In the genomic region with DNA sequence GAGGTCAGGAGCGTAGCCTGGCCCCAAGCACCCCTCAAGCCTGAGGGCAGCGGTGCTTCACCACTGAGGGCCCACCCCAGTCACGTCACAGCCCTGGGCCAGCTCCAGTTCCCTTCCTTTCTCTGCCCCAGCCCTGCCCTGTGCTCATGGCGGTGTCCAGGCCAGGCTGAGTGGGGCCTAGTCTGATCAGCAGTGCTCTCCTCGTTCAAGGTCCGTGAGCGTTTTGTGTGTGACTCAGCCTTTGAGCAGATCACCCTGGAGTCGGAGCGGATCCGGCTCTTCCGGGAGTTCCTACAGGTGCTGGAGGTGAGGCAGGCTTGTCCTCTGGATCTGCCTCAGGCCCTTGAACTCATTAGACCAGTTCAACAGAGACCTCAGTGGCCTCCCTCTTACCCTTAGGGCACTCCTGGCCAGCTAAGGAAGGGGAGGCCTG, we compare ENCODE assay signal across 24 cellular contexts. TPM values are rescaled to one million over a fixed set of nuclear protein-coding genes. Genes with fewer than 3 reads are reported as not detected.
DNase-seq lines count a peak whose midpoint lies in the region; ATAC-seq, FAIRE-seq and TF ChIP-seq lines count a peak whose summit lies in the region.
"Had no signal": no experiment of that assay in that cellular context is flagged by ENCODE, and none has a peak within 500 bp of the region (broad histone marks: within the 10 kb centered on the region; RNA-seq: fewer than 3 reads in every experiment).

No MANE protein-coding gene starts in this region.

- POLR2A ChIA-PET in MCF 10A (lab: Yijun Ruan, JAX), result interaction anchor here (1.0 kb wide), 1 partner anchor 17 kb away, joined by 3 read pairs; no protein-coding TSS in a partner anchor

- no peak for FAIRE-seq in bronchial epithelial cell (lab: Jason Lieb, UNC)
- FAIRE-seq in keratinocyte (lab: Jason Lieb, UNC), result no peak
- FAIRE-seq: astrocyte had no signal

- H2AFZ ChIP-seq in keratinocyte (ENCODE audit: control insufficient read depth, low read length), result no peak overlapping the region

- DNase-seq in breast epithelium (ENCODE audit: low spot score in 2 of 2) (no peak), MCF 10A (ENCODE audit: unreplicated experiment) (no peak), bronchial epithelial cell (ENCODE audit: low read depth) (peak; percentile 39), keratinocyte (ENCODE audit: low read depth, low spot score) (no peak), suprapubic skin (ENCODE audit: low spot score in 2 of 2) (no peak), OCI-M1 (lab: John Stamatoyannopoulos, UW) (no peak)
- no peak for DNase-seq in effector CD4-positive, alpha-beta T cell
- DNase-seq: activated CD4-positive, CD25-positive, alpha-beta regulatory T cell treated with anti-CD3 and anti-CD28 coated beads, Interleukin-2, amount 50 U/mL, for 72 hours; activated T-cell treated with anti-CD3 and anti-CD28 coated beads, Interleukin-2, amount 50 U/mL, for 48 hours; C1 segment of cervical spinal cord; cerebellar nuclear complex; effector CD8-positive, alpha-beta T cell; kidney glomerular epithelial cell; MV-4-11; NCI-H1694; NCI-H2171 treated with DMSO at 0.1 percent for 48 hours; NCI-H526 treated with DMSO at 0.1 percent for 48 hours; occipital lobe; upper lobe of right lung had no signal

- no peak overlapping the region for H3K27ac Mint-ChIP-seq in MCF 10A (ENCODE audit: low read depth, unreplicated experiment)
- H3K27ac Mint-ChIP-seq: activated naive CD4-positive, alpha-beta T cell treated with anti-CD3 and anti-CD28 coated beads, Interleukin-2, amount 50 U/mL, for 24 hours had no signal

- H3K27ac ChIP-seq in breast epithelium, result peak overlapping the region; percentile 79 to 89
- H3K27ac ChIP-seq in keratinocyte (ENCODE audit: control insufficient read depth, insufficient read depth, low read length), result peak overlapping the region; percentile 40
- peak overlapping the region; percentile 30 for H3K27ac ChIP-seq in suprapubic skin
- H3K27ac ChIP-seq: upper lobe of right lung had no signal

- H3K9ac ChIP-seq in keratinocyte (ENCODE audit: control insufficient read depth, extremely low read depth, insufficient read depth, low read length), result peak overlapping the region; percentile 24

- TF ChIP-seq CTCF in breast epithelium (IDR thresholded peaks at IDR 0.05) (no peak), MCF 10A (IDR thresholded peaks at IDR 0.05; ENCODE audit: unreplicated experiment) (no peak), bronchial epithelial cell (IDR thresholded peaks at IDR 0.05; ENCODE audit: insufficient read depth, low read length, severe bottlenecking) (no peak), keratinocyte (optimal IDR thresholded peaks at IDR 0.05 in 1 of 3, IDR thresholded peaks at IDR 0.05 in 1 of 3, conservative IDR thresholded peaks at IDR 0.05 in 1 of 3; ENCODE audit: extremely low read depth in 1 of 3, insufficient read depth in 2 of 3, low read length in 3 of 3) (no peak), suprapubic skin (IDR thresholded peaks at IDR 0.05) (no peak)

- H3K36me3 ChIP-seq in breast epithelium, result no peaks in the 10 kb centered on the region
- H3K36me3 ChIP-seq in bronchial epithelial cell (ENCODE audit: control insufficient read depth, insufficient read depth, low read length), result peaks cover 6% of the 10 kb centered on the region
- H3K36me3 ChIP-seq in keratinocyte (ENCODE audit: control insufficient read depth in 2 of 2, extremely low read depth in 1 of 2, insufficient read depth in 2 of 2, low read length in 2 of 2), result peaks cover 26 to 45% of the 10 kb centered on the region in 2 experiments
- H3K36me3 ChIP-seq in suprapubic skin, result peaks cover 45% of the 10 kb centered on the region

- H3K4me2 ChIP-seq in keratinocyte (ENCODE audit: control insufficient read depth, extremely low read depth, insufficient read depth, low read depth, low read length), result no peak overlapping the region

- H3K4me1 Mint-ChIP-seq in MCF 10A (ENCODE audit: insufficient read depth, unreplicated experiment), result peaks cover 13% of the 10 kb centered on the region

- intact Hi-C loops in breast epithelium (cut with DNase I; ENCODE audit: low total_unique reads) (loop anchor here (5.0 kb wide), 1 partner anchor 65 kb away; a partner anchor contains a TSS), MCF 10A (cut with micrococcal nuclease) (loop anchor here (5.0 kb wide), 1 partner anchor 110 kb away; no protein-coding TSS in a partner anchor)

- 79% methylated on average over 2 of the region's 11 CpGs for WGBS in suprapubic skin

- no TSS peak for BruUV-seq in MCF 10A (replicated peaks; lab: Mats Ljungman, UMichigan)

- no peaks in the 10 kb centered on the region for H3K4me1 ChIP-seq in breast epithelium
- H3K4me1 ChIP-seq in keratinocyte (ENCODE audit: control insufficient read depth, extremely low read depth, insufficient read depth, low read length), result peaks cover 15% of the 10 kb centered on the region
- H3K4me1 ChIP-seq in suprapubic skin, result peaks cover 10% of the 10 kb centered on the region
- H3K4me1 ChIP-seq: HAP-1 had no signal

- H3K9me1 ChIP-seq in keratinocyte (ENCODE audit: control insufficient read depth, extremely low read depth, insufficient read depth, low read length), result no peaks in the 10 kb centered on the region

- TF ChIP-seq POLR2A in breast epithelium (IDR thresholded peaks at IDR 0.05), result no peak
- no peak for TF ChIP-seq POLR2A in suprapubic skin (IDR thresholded peaks at IDR 0.05)

- peaks cover 15% of the 10 kb centered on the region for H3K36me3 Mint-ChIP-seq in MCF 10A (ENCODE audit: insufficient read depth, unreplicated experiment)
- H3K36me3 Mint-ChIP-seq: activated naive CD4-positive, alpha-beta T cell treated with anti-CD3 and anti-CD28 coated beads, Interleukin-2, amount 50 U/mL, for 24 hours had no signal

- dilution Hi-C loops in keratinocyte (cut with MboI; ENCODE audit: extremely low pct_ligation_motif_present, low sequenced_read_pairs), result no loop called here

- no peaks in the 10 kb centered on the region for H3K9me3 Mint-ChIP-seq in MCF 10A (ENCODE audit: unreplicated experiment)
- H3K9me3 Mint-ChIP-seq: activated naive CD4-positive, alpha-beta T cell treated with anti-CD3 and anti-CD28 coated beads, Interleukin-2, amount 50 U/mL, for 24 hours had no signal

- no peaks in the 10 kb centered on the region for H3K27me3 Mint-ChIP-seq in MCF 10A (ENCODE audit: insufficient read depth, unreplicated experiment)
- H3K27me3 Mint-ChIP-seq: activated naive CD4-positive, alpha-beta T cell treated with anti-CD3 and anti-CD28 coated beads, Interleukin-2, amount 50 U/mL, for 24 hours had no signal

- TF ChIP-seq EP300 in suprapubic skin (IDR thresholded peaks at IDR 0.05), result no peak

- CTCF ChIA-PET in MCF 10A (lab: Yijun Ruan, JAX), result interaction anchor here (1.2 to 1.9 kb wide), 3 partner anchors 20 to 137 kb away, joined by 3 to 7 read pairs (median 5); a partner anchor contains a TSS

- H3K4me3 ChIP-seq in breast epithelium (no peak overlapping the region), bronchial epithelial cell (ENCODE audit: low read depth, low read length) (no peak overlapping the region), keratinocyte (ENCODE audit: control insufficient read depth in 2 of 3, extremely low read depth in 1 of 3, insufficient read depth in 2 of 3, low read depth in 1 of 3, low read length in 3 of 3) (no peak overlapping the region), suprapubic skin (no peak overlapping the region)
- H3K4me3 ChIP-seq: HAP-1, upper lobe of right lung had no signal

- no peaks in the 10 kb centered on the region for H3K79me2 ChIP-seq in keratinocyte (ENCODE audit: control insufficient read depth, insufficient read depth, low read length)

- no peak overlapping the region for H3K4me3 Mint-ChIP-seq in MCF 10A (ENCODE audit: unreplicated experiment)
- H3K4me3 Mint-ChIP-seq: activated naive CD4-positive, alpha-beta T cell treated with anti-CD3 and anti-CD28 coated beads, Interleukin-2, amount 50 U/mL, for 24 hours had no signal

- H3K27me3 ChIP-seq in breast epithelium (no peaks in the 10 kb centered on the region), bronchial epithelial cell (ENCODE audit: control insufficient read depth, insufficient read depth, low read length) (no peaks in the 10 kb centered on the region), keratinocyte (ENCODE audit: control insufficient read depth, extremely low read depth, insufficient read depth, low read length) (no peaks in the 10 kb centered on the region), suprapubic skin (no peaks in the 10 kb centered on the region)
- H3K27me3 ChIP-seq: upper lobe of right lung had no signal

- no peaks in the 10 kb centered on the region for H4K20me1 ChIP-seq in keratinocyte (ENCODE audit: control insufficient read depth, extremely low read depth, insufficient read depth, low read length)

- H3K9me3 ChIP-seq in breast epithelium (no peaks in the 10 kb centered on the region), keratinocyte (ENCODE audit: control insufficient read depth, low read depth, low read length) (no peaks in the 10 kb centered on the region), suprapubic skin (no peaks in the 10 kb centered on the region)
- H3K9me3 ChIP-seq: HAP-1, upper lobe of right lung had no signal

- no peak for ATAC-seq in HG03175 (IDR thresholded peaks at IDR 0.05; ENCODE audit: unreplicated experiment)
- ATAC-seq: upper lobe of right lung had no signal

RNA-seq across cellular contexts. Expression of a gene that starts 19.0 kb away (rescaled TPM):
- 10 to 100 TPM; 10.4 to 34.0 (median 32.8) TPM for total RNA-seq in breast epithelium
- 41.8 and 48.5 TPM in 2 replicates for total RNA-seq in MCF 10A (2022)
- 16.3 and 21.4 TPM in 2 replicates for total RNA-seq in bronchial epithelial cell
- 12.7 to 19.0 TPM (median 13.3 TPM) in 3 replicates for polyA plus RNA-seq in keratinocyte
- 19.3 TPM for polyA plus RNA-seq in keratinocyte (2011; ENCODE audit: low read depth)
- polyA plus RNA-seq in keratinocyte (2011; cell fraction: cytosol; rRNA removed), result 5.5 and 10.5 TPM in 2 replicates
- 44.4 and 54.0 TPM in 2 replicates for polyA plus RNA-seq in keratinocyte (2011; cell fraction: nucleus; rRNA removed)
- polyA plus RNA-seq in keratinocyte (2012; ENCODE audit: low replicate concordance), result 12.7 and 15.3 TPM in 2 replicates
- 5.5 to 13.2 TPM (median 11.8 TPM) in 3 replicates for polyA minus RNA-seq in keratinocyte
- polyA minus RNA-seq in keratinocyte (2011; cell fraction: cytosol; rRNA and poly(A)+ RNA removed), result 6.1 TPM
- polyA minus RNA-seq in keratinocyte (2011; cell fraction: nucleus; rRNA and poly(A)+ RNA removed), result 9.2 and 14.7 TPM in 2 replicates
- 10 to 100 TPM; 10.1 to 38.9 (median 15.4) TPM for total RNA-seq in suprapubic skin

RNA-seq across cellular contexts. Expression of a gene that starts 36.9 kb away (rescaled TPM):
- under 1 TPM; 0.59 to 0.98 (median 0.96) TPM for total RNA-seq in breast epithelium
- total RNA-seq in MCF 10A (2022), result 0.30 and 0.64 TPM in 2 replicates
- 0.13 and 0.26 TPM in 2 replicates for total RNA-seq in bronchial epithelial cell
- 0.12 to 0.23 TPM (median 0.13 TPM) in 3 replicates for polyA plus RNA-seq in keratinocyte
- not detected for polyA plus RNA-seq in keratinocyte (2011; ENCODE audit: low read depth)
- 0.14 and 0.18 TPM in 2 replicates for polyA plus RNA-seq in keratinocyte (2011; cell fraction: cytosol; rRNA removed)
- 0.17 and 0.19 TPM in 2 replicates for polyA plus RNA-seq in keratinocyte (2011; cell fraction: nucleus; rRNA removed)
- polyA plus RNA-seq in keratinocyte (2012; ENCODE audit: low replicate concordance), result 0.20 and 0.26 TPM in 2 replicates
- 0.20 to 0.26 TPM in 2 of 3 replicates, not detected in the other for polyA minus RNA-seq in keratinocyte
- polyA minus RNA-seq in keratinocyte (2011; cell fraction: cytosol; rRNA and poly(A)+ RNA removed), result not detected
- polyA minus RNA-seq in keratinocyte (2011; cell fraction: nucleus; rRNA and poly(A)+ RNA removed), result 0.32 and 0.47 TPM in 2 replicates
- total RNA-seq in suprapubic skin, result 1 to 10 TPM in 2 of 4 donors, under 1 TPM in 1, not detected in 1; 0.44 to 1.9 (median 1.1) TPM
- total RNA-seq: G401, occipital lobe had no signal

Comparison
In these comparisons a context has a peak if more than half of its experiments do, and no peak if none do; other contexts are left out.
1. H3K27ac ChIP-seq: peak in every context shown above with its lines; median percentile 84 in breast epithelium; 40 in keratinocyte; 30 in suprapubic skin.